Comparison of ENCODE assay signal across 31 cellular contexts in the genomic region with DNA sequence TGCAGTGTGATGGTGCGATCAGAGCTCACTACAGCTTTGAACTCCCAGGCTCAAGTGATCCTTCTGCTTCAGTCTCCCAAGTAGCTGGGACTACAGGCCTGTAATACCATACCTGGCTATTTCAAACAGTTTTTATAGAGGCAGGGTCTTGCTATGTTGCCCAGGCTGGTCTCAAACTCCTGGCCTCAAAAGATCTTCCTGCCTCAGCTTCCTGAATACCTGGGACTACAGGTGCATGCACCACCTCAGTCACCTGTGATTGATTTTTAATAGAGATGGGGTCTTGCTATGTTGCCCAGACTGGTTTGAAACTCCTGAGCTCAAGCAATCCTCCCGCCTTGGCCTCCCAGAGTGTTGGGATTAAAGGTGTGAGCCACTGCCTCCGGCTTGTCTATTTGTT. TPM values are rescaled to one million over a fixed set of nuclear protein-coding genes. Genes with fewer than 3 reads are reported as not detected.
"Had no signal": no experiment of that assay in that cellular context is flagged by ENCODE, and none has a peak within 500 bp of the region (broad histone marks: within the 10 kb centered on the region; RNA-seq: fewer than 3 reads in every experiment).

No MANE protein-coding gene starts in this region.

- H3K27me3 Mint-ChIP-seq: activated CD8-positive, alpha-beta T cell treated with anti-CD3 and anti-CD28 coated beads for 36 hours; activated naive CD8-positive, alpha-beta T cell; activated T-helper 17 cell treated with anti-CD3 and anti-CD28 coated beads, Interleukin-2, amount 50 U/mL, for 72 hours; central memory CD8-positive, alpha-beta T cell had no signal

- H3K27me3 ChIP-seq: brain microvascular endothelial cell, esophagus muscularis mucosa, foreskin keratinocyte, gastrocnemius medialis had no signal

- H3K27ac ChIP-seq: brain microvascular endothelial cell, coronary artery, esophagus muscularis mucosa, foreskin keratinocyte, gastrocnemius medialis had no signal

- H3K9me3 Mint-ChIP-seq: activated CD8-positive, alpha-beta T cell treated with anti-CD3 and anti-CD28 coated beads for 36 hours; activated T-cell treated with anti-CD3 and anti-CD28 coated beads, Interleukin-2, amount 50 U/mL, for 4 hours; activated T-helper 17 cell treated with anti-CD3 and anti-CD28 coated beads, Interleukin-2, amount 50 U/mL, for 72 hours; central memory CD8-positive, alpha-beta T cell; effector memory CD8-positive, alpha-beta T cell had no signal

- H3K36me3 Mint-ChIP-seq: activated naive CD8-positive, alpha-beta T cell had no signal

- H3K9me3 ChIP-seq: esophagus muscularis mucosa, gastrocnemius medialis had no signal

- H3K27ac Mint-ChIP-seq: activated CD8-positive, alpha-beta T cell treated with anti-CD3 and anti-CD28 coated beads for 36 hours; activated naive CD8-positive, alpha-beta T cell; activated T-helper 17 cell treated with anti-CD3 and anti-CD28 coated beads, Interleukin-2, amount 50 U/mL, for 72 hours; effector memory CD8-positive, alpha-beta T cell had no signal

- H3K4me3 ChIP-seq: coronary artery, esophagus muscularis mucosa, gastrocnemius medialis had no signal

- H3K4me1 Mint-ChIP-seq: central memory CD8-positive, alpha-beta T cell had no signal

- ATAC-seq: activated CD8-positive, alpha-beta T cell treated with anti-CD3 and anti-CD28 coated beads for 36 hours; activated T-cell treated with anti-CD3 and anti-CD28 coated beads, Interleukin-2, amount 50 U/mL, for 4 hours; activated T-helper 17 cell treated with anti-CD3 and anti-CD28 coated beads, Interleukin-2, amount 50 U/mL, for 72 hours; effector memory CD8-positive, alpha-beta T cell; foreskin keratinocyte; gastrocnemius medialis had no signal

- H3K36me3 ChIP-seq: brain microvascular endothelial cell, esophagus muscularis mucosa, gastrocnemius medialis had no signal

- H3K4me1 ChIP-seq: gastrocnemius medialis had no signal

- H3K4me3 Mint-ChIP-seq: activated CD8-positive, alpha-beta T cell treated with anti-CD3 and anti-CD28 coated beads for 36 hours; activated naive CD8-positive, alpha-beta T cell; activated T-cell treated with anti-CD3 and anti-CD28 coated beads, Interleukin-2, amount 50 U/mL, for 4 hours; activated T-helper 17 cell treated with anti-CD3 and anti-CD28 coated beads, Interleukin-2, amount 50 U/mL, for 72 hours; central memory CD8-positive, alpha-beta T cell; effector memory CD8-positive, alpha-beta T cell had no signal

- FAIRE-seq: astrocyte, bronchial epithelial cell had no signal

- DNase-seq: activated CD4-positive, alpha-beta T cell treated with anti-CD3 and anti-CD28 coated beads for 48 hours; activated CD4-positive, alpha-beta T cell treated with anti-CD3 and anti-CD28 coated beads, Interleukin-2, amount 50 U/mL, for 1 hour; activated CD4-positive, alpha-beta T cell treated with anti-CD3 and anti-CD28 coated beads, Interleukin-2, amount 50 U/mL, for 48 hours; activated CD8-positive, alpha-beta memory T cell treated with anti-CD3 and anti-CD28 coated beads for 24 hours; activated CD8-positive, alpha-beta T cell treated with anti-CD3 and anti-CD28 coated beads for 36 hours; activated effector memory CD4-positive, alpha-beta T cell treated with Interleukin-2 at 50 U/mL for 16 hours; activated gamma-delta T cell treated with Interleukin-2 at 50 U/mL for 16 hours; activated naive CD4-positive, alpha-beta T cell treated with anti-CD3 and anti-CD28 coated beads, Interleukin-2, amount 50 U/mL, for 16 hours; activated naive CD4-positive, alpha-beta T cell treated with Interleukin-2 at 50 U/mL for 16 hours; activated T-cell treated with anti-CD3 and anti-CD28 coated beads, Interleukin-2, amount 50 U/mL, for 4 hours; amniotic stem cell; anterior cingulate cortex; brain microvascular endothelial cell; dermis blood vessel endothelial cell; effector CD4-positive, alpha-beta T cell; effector memory CD8-positive, alpha-beta T cell; erythroblast; foreskin keratinocyte; gastrocnemius medialis; glutamatergic neuron; T-helper 2 cell had no signal

RNA-seq across cellular contexts. Expression of a gene that starts 26.4 kb away (rescaled TPM):
- total RNA-seq: activated CD8-positive, alpha-beta T cell treated with anti-CD3 and anti-CD28 coated beads for 36 hours; activated T-cell treated with anti-CD3 and anti-CD28 coated beads, Interleukin-2, amount 50 U/mL, for 4 hours; activated T-helper 17 cell treated with anti-CD3 and anti-CD28 coated beads, Interleukin-2, amount 50 U/mL, for 72 hours; astrocyte; bronchial epithelial cell; cardiac septum; cerebellum; dermis blood vessel endothelial cell; foreskin keratinocyte; gastrocnemius medialis; T-helper 1 cell treated with Interleukin-12 subunit alpha and Interleukin-12 subunit beta and Interleukin-4 antibody, amounts not matched to agents 30 ng/mL and 1 ng/mL, for 36 hours had no signal
- polyA plus RNA-seq: foreskin keratinocyte had no signal
